Comparison of ENCODE assay signal across 8 cellular contexts in the genomic region with DNA sequence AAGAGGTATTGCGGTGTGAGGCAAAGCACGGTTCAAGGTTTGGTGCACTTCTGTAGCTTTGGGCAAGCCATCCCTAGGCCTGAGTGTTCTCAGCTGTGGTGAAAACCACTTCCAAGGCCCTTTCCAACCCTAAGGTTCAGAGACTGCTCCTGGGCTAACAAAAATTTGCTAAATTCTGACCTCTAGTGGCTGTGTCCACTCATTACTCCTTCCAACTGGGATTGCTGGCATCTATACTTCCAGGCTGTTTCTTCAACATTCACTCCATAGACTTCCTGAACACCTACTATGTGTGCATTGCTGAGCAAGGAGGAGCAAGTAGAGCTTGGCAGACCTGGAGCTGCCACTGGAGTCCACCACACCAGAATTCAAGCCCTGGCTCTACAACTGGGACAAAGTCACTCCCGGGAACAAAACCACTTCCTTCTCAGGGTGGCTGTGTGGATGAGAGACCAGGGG. TPM values are rescaled to one million over a fixed set of nuclear protein-coding genes. Genes with fewer than 3 reads are reported as not detected.
DNase-seq lines count a peak whose midpoint lies in the region; ATAC-seq, FAIRE-seq and TF ChIP-seq lines count a peak whose summit lies in the region.

No MANE protein-coding gene starts in this region.

- TF ChIP-seq CTCF in DOHH2 (IDR thresholded peaks at IDR 0.05; ENCODE audit: low read depth, low read length, poor library complexity, severe bottlenecking) (peak; percentile 92), LNCaP clone FGC (IDR thresholded peaks at IDR 0.05; ENCODE audit: control insufficient read depth, extremely low read depth, insufficient read depth) (peak; percentile 71), H1 (IDR thresholded peaks at IDR 0.05; ENCODE audit: control extremely low read depth in 1 of 3, insufficient read depth in 1 of 3, low read depth in 1 of 3, low read length in 3 of 3) (peak in 2 of 3 experiments; percentile 83 to 86; a peak in 3 of 4 replicates)

- TF ChIP-seq POLR2A in H1 (IDR thresholded peaks at IDR 0.05; ENCODE audit: control extremely low read depth in 1 of 2, low read depth in 2 of 2, low read length in 2 of 2) = no peak

- H2BK15ac ChIP-seq in H1 (ENCODE audit: low read length) = no peak overlapping the region

- H4K5ac ChIP-seq in H1 (ENCODE audit: insufficient read length, low read depth, low read length) = no peak overlapping the region

- H2BK20ac ChIP-seq in H1 (ENCODE audit: low read length) = no peak overlapping the region

- no peak for ATAC-seq in GM19328 (IDR thresholded peaks at IDR 0.05; ENCODE audit: unreplicated experiment)

- H3K18ac ChIP-seq in H1 (ENCODE audit: extremely low read depth, low read length) = no peak overlapping the region

- H3K4me2 ChIP-seq in DOHH2 (ENCODE audit: low read length) = no peak overlapping the region
- no peak overlapping the region for H3K4me2 ChIP-seq in H1 (ENCODE audit: insufficient read depth in 1 of 2, low read depth in 2 of 2, low read length in 2 of 2)

- no peak overlapping the region for H4K91ac ChIP-seq in H1 (replicated peaks; ENCODE audit: insufficient read length, low read length)

- no peaks in the 10 kb centered on the region for H4K20me1 ChIP-seq in DOHH2 (ENCODE audit: control insufficient read depth, insufficient read depth, low read depth, low read length)
- peaks cover 0 to 2% of the 10 kb centered on the region in 2 experiments for H4K20me1 ChIP-seq in H1 (replicated peaks in 1 of 2; ENCODE audit: control insufficient read depth in 1 of 2, insufficient read depth in 2 of 2, low read length in 2 of 2)

- H3K36me3 ChIP-seq in DOHH2 (ENCODE audit: control insufficient read depth, low read length) = no peaks in the 10 kb centered on the region
- H3K36me3 ChIP-seq in H1 (ENCODE audit: control insufficient read depth in 2 of 4, insufficient read depth in 4 of 4, low read length in 3 of 4) = no peaks in the 10 kb centered on the region; a peak in 1 of 8 replicates

- no peaks in the 10 kb centered on the region for H3K79me1 ChIP-seq in H1 (ENCODE audit: low read depth, low read length)

- CTCF ChIA-PET in H1 (lab: Charles Lee; ENCODE audit: partially characterized antibody) = interaction anchor here (0.7 to 11.7 kb wide), 44 partner anchors 8 to 337 kb away, joined by 3 to 193 read pairs (median 4); a partner anchor contains a TSS

- DNase-seq in LNCaP clone FGC (ENCODE audit: low read depth) = peak; percentile 22
- peak; percentile 72 for DNase-seq in RKO (ENCODE audit: low spot score)
- peak in 1 of 2 experiments; percentile 61 for DNase-seq in H1 (ENCODE audit: low read depth in 1 of 2, low spot score in 2 of 2)
- DNase-seq in lung microvascular endothelial cell (ENCODE audit: low read depth in 2 of 2) = peak; percentile 60 to 62
- DNase-seq in cortex of kidney (lab: John Stamatoyannopoulos, UW) = no peak

- H3K14ac ChIP-seq in H1 (ENCODE audit: insufficient read length) = no peak overlapping the region

- H3K4me1 ChIP-seq in DOHH2 (ENCODE audit: control insufficient read depth, low read length) (no peaks in the 10 kb centered on the region), H1 (replicated peaks in 1 of 4; ENCODE audit: control insufficient read depth in 3 of 4, insufficient read depth in 4 of 4, low read length in 3 of 4) (peaks cover 0 to 2% (median 0%) of the 10 kb centered on the region in 4 experiments; a peak in 1 of 7 replicates)

- H3K27me3 ChIP-seq in DOHH2 (ENCODE audit: control insufficient read depth, low read length) = no peaks in the 10 kb centered on the region
- no peaks in the 10 kb centered on the region for H3K27me3 ChIP-seq in H1 (replicated peaks in 1 of 4; ENCODE audit: control insufficient read depth in 3 of 4, extremely low read depth in 1 of 4, insufficient read depth in 3 of 4, low read length in 3 of 4)

- POLR2A ChIA-PET in H1 (lab: Charles Lee; ENCODE audit: partially characterized antibody) = interaction anchor here (0.7 kb wide), 1 partner anchor 172 kb away, joined by 3 read pairs; no protein-coding TSS in a partner anchor

- H2AFZ ChIP-seq in H1 (ENCODE audit: low read length) = no peak overlapping the region

- H4K8ac ChIP-seq in H1 (ENCODE audit: extremely low read depth, insufficient read depth, low read length) = no peak overlapping the region

- WGBS in H1 (ENCODE audit: extremely low coverage in 1 of 2, insufficient coverage in 1 of 2, insufficient read length in 1 of 2, insufficient replicate concordance in 2 of 2, low coverage in 1 of 2, low lambda C conversion rate in 2 of 2, missing lambda C conversion rate in 1 of 2), 2 experiments = 55% methylated on average over 3 of the region's 3 CpGs; no CpG with 5 or more reads in 1 of the 2 experiments

- H3F3A ChIP-seq in DOHH2 (ENCODE audit: control insufficient read depth, insufficient read depth) = no peaks in the 10 kb centered on the region

- no peaks in the 10 kb centered on the region for H3K9me2 ChIP-seq in DOHH2 (replicated peaks; ENCODE audit: control insufficient read depth, low read length)

- TF ChIP-seq RAD21 in H1 (IDR thresholded peaks at IDR 0.05 in 1 of 2, conservative IDR thresholded peaks at IDR 0.05 in 1 of 2; ENCODE audit: low read depth in 2 of 2, low read length in 2 of 2) = peak; percentile 87 to 88

- H3K4ac ChIP-seq in H1 (replicated peaks; ENCODE audit: insufficient read length, low read depth, low read length) = no peak overlapping the region

- H3K9me3 ChIP-seq in DOHH2 (ENCODE audit: control insufficient read depth, insufficient read depth, low read length) = no peaks in the 10 kb centered on the region
- H3K9me3 ChIP-seq in H1 (ENCODE audit: insufficient read depth in 2 of 2, low read depth in 1 of 2, low read length in 1 of 2) = no peaks in the 10 kb centered on the region

- no peaks in the 10 kb centered on the region for H3K23me2 ChIP-seq in H1 (ENCODE audit: low read depth, low read length)

- no peak overlapping the region for H3K56ac ChIP-seq in H1 (replicated peaks; ENCODE audit: insufficient read length, low read depth, low read length)

- TF ChIP-seq EP300 in H1 (IDR thresholded peaks at IDR 0.05; ENCODE audit: borderline replicate concordance in 1 of 2, low read depth in 2 of 2, low read length in 2 of 2) = no peak

- no peak overlapping the region for H3K23ac ChIP-seq in H1 (ENCODE audit: insufficient read length)

- no peak overlapping the region for H2BK5ac ChIP-seq in H1 (ENCODE audit: low read depth, low read length)

- H3K4me3 ChIP-seq in DOHH2 (ENCODE audit: low read length) = no peak overlapping the region
- H3K4me3 ChIP-seq in LNCaP clone FGC (ENCODE audit: low read depth, low read length) = no peak overlapping the region
- no peak overlapping the region for H3K4me3 ChIP-seq in H1 (ENCODE audit: extremely low read depth in 1 of 4, insufficient read depth in 2 of 4, low read depth in 3 of 4, low read length in 4 of 4)

- H3K27ac ChIP-seq in DOHH2 (ENCODE audit: low read depth, low read length) (no peak overlapping the region), H1 (ENCODE audit: low read depth, low read length) (no peak overlapping the region)

- H3K9ac ChIP-seq in H1 (replicated peaks in 1 of 4; ENCODE audit: extremely low read depth in 1 of 4, low read depth in 3 of 4, low read length in 3 of 4) = no peak overlapping the region

- H2BK120ac ChIP-seq in H1 (replicated peaks; ENCODE audit: low read depth, low read length) = no peak overlapping the region

- H2BK12ac ChIP-seq in H1 (ENCODE audit: low read depth, low read length) = no peak overlapping the region

- no peaks in the 10 kb centered on the region for H3K79me2 ChIP-seq in DOHH2 (ENCODE audit: control insufficient read depth, low read length)
- no peaks in the 10 kb centered on the region for H3K79me2 ChIP-seq in H1 (ENCODE audit: control insufficient read depth in 1 of 2, insufficient read depth in 2 of 2, low read length in 2 of 2)

- H2AK5ac ChIP-seq in H1 (ENCODE audit: low read depth, low read length) = no peak overlapping the region

- FAIRE-seq in A204.1 (lab: Jason Lieb, UNC) (peak; percentile 88), H1 (lab: Jason Lieb, UNC) (peak; percentile 94)

RNA-seq across cellular contexts. Expression of a gene that starts 29.3 kb away (rescaled TPM):
- 15.3 and 16.3 TPM in 2 replicates for total RNA-seq in H1 (2021; fragmentation: NEBNext Ultra II Directional; extraction: Animal tissue kit (Norgen Biotek cat#: 25700))
- 5.4 and 7.9 TPM in 2 replicates for polyA plus RNA-seq in H1 (2011; rRNA removed)
- 8.8 TPM for polyA plus RNA-seq in H1 (2011; cell fraction: cytosol; rRNA removed)
- polyA plus RNA-seq in H1 (2011; cell fraction: nucleus; rRNA removed) = 18.7 TPM
- polyA plus RNA-seq in H1 (2012, experiment 1 of 2) = 7.5 to 10.9 TPM (median 9.6 TPM) in 4 replicates
- polyA plus RNA-seq in H1 (2012, experiment 2 of 2) = 5.7 TPM
- polyA plus RNA-seq in H1 (2013, experiment 1 of 2) = 6.2 TPM
- polyA plus RNA-seq in H1 (2013, experiment 2 of 2) = 6.0 TPM
- 5.6 TPM in 2 replicates for polyA minus RNA-seq in H1 (2011; rRNA and poly(A)+ RNA removed)
- 7.1 TPM for polyA minus RNA-seq in H1 (2011; cell fraction: cytosol; rRNA and poly(A)+ RNA removed)
- polyA minus RNA-seq in H1 (2011; cell fraction: nucleus; rRNA and poly(A)+ RNA removed) = 4.9 TPM
- 0.99 and 2.0 TPM in 2 replicates for total RNA-seq in lung microvascular endothelial cell

RNA-seq across cellular contexts. Expression of a gene that starts 33.3 kb away (rescaled TPM):
- total RNA-seq in H1 (2021; fragmentation: NEBNext Ultra II Directional; extraction: Animal tissue kit (Norgen Biotek cat#: 25700)) = 10.3 and 12.4 TPM in 2 replicates
- polyA plus RNA-seq in H1 (2011; rRNA removed) = 8.3 and 10.1 TPM in 2 replicates
- polyA plus RNA-seq in H1 (2011; cell fraction: cytosol; rRNA removed) = 13.3 TPM
- 7.8 TPM for polyA plus RNA-seq in H1 (2011; cell fraction: nucleus; rRNA removed)
- polyA plus RNA-seq in H1 (2012, experiment 1 of 2) = 11.8 to 13.7 TPM (median 12.4 TPM) in 4 replicates
- 2.3 TPM for polyA plus RNA-seq in H1 (2012, experiment 2 of 2)
- polyA plus RNA-seq in H1 (2013, experiment 1 of 2) = 10.1 TPM
- polyA plus RNA-seq in H1 (2013, experiment 2 of 2) = 10.0 TPM
- 12.7 and 13.0 TPM in 2 replicates for polyA minus RNA-seq in H1 (2011; rRNA and poly(A)+ RNA removed)
- 6.7 TPM for polyA minus RNA-seq in H1 (2011; cell fraction: cytosol; rRNA and poly(A)+ RNA removed)
- polyA minus RNA-seq in H1 (2011; cell fraction: nucleus; rRNA and poly(A)+ RNA removed) = 7.5 TPM
- 24.2 and 31.0 TPM in 2 replicates for total RNA-seq in lung microvascular endothelial cell
